26 cellular contexts compared by ENCODE assay signal in the genomic region with DNA sequence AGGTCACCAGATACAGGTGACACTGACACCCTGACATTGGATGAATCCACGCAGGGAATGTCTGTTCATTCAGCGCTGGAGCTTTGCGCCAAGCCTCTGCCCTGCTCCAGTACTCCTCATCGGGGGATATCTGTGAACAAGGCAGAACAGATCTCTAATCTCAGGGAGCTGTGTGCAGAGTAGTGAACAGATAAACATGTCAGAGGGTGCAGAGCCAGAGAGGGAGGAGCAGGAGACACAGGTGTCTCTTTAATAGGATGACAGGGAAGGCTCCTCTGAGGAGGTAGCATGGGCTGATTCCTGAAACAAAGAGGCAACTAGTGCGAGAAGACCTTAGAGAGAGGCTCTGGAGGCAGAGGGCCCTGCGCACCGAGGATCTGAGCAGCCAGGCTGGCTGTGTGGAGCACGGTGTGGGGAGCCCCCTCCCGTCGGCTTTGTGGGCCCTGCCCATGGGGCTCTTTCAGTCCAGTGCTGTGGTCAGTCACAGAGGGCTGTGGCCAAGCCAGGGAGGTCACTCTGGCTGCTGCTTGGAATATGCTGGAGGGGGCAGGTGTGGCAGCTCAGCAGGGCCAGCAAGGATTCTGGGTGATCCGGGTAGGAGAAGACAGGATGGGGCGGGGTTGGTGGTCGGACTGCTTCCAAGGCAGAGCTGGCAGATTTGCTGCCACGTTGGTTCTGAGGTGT. TPM values are rescaled to one million over a fixed set of nuclear protein-coding genes. Genes with fewer than 3 reads are reported as not detected.
DNase-seq lines count a peak whose midpoint lies in the region; ATAC-seq and FAIRE-seq lines count a peak whose summit lies in the region.
"Had no signal": no experiment of that assay in that cellular context is flagged by ENCODE, and none has a peak within 500 bp of the region (broad histone marks: within the 10 kb centered on the region; RNA-seq: fewer than 3 reads in every experiment).

No MANE protein-coding gene starts in this region.

- peak overlapping the region; percentile 58 for H3K27ac Mint-ChIP-seq in activated CD4-positive, alpha-beta T cell treated with anti-CD3 and anti-CD28 coated beads, Interleukin-2, amount 10 ng/mL, durations not matched to agents 7 days and 5 days
- H3K27ac Mint-ChIP-seq: activated naive CD4-positive, alpha-beta T cell treated with anti-CD3 and anti-CD28 coated beads, Interleukin-2, amount 10 ng/mL, durations not matched to agents 7 days and 5 days; activated T-helper 1 cell treated with anti-CD3 and anti-CD28 coated beads, Interleukin-12 subunit alpha, Interleukin-12 subunit beta, Interleukin-2, Interleukin-4 antibody, amounts not matched to agents 30 ng/mL and 10 ng/mL and 1 ng/mL, durations not matched to agents 14 hours and 24 hours and 36 hours; immature natural killer cell had no signal

- H3K4me1 Mint-ChIP-seq in activated CD4-positive, alpha-beta T cell treated with anti-CD3 and anti-CD28 coated beads, Interleukin-2, amount 10 ng/mL, durations not matched to agents 7 days and 5 days: no peaks in the 10 kb centered on the region
- H3K4me1 Mint-ChIP-seq: activated naive CD4-positive, alpha-beta T cell treated with anti-CD3 and anti-CD28 coated beads, Interleukin-2, amount 10 ng/mL, durations not matched to agents 7 days and 5 days; CD4-positive, CD25-positive, alpha-beta regulatory T cell; immature natural killer cell had no signal

- no peaks in the 10 kb centered on the region for H3K36me3 Mint-ChIP-seq in activated CD4-positive, alpha-beta T cell treated with anti-CD3 and anti-CD28 coated beads, Interleukin-2, amount 10 ng/mL, durations not matched to agents 7 days and 5 days (ENCODE audit: low read depth)
- H3K36me3 Mint-ChIP-seq: activated naive CD4-positive, alpha-beta T cell treated with anti-CD3 and anti-CD28 coated beads, Interleukin-2, amount 10 ng/mL, durations not matched to agents 7 days and 5 days had no signal

- H3K27me3 Mint-ChIP-seq in activated CD4-positive, alpha-beta T cell treated with anti-CD3 and anti-CD28 coated beads, Interleukin-2, amount 10 ng/mL, durations not matched to agents 7 days and 5 days: no peaks in the 10 kb centered on the region
- H3K27me3 Mint-ChIP-seq: activated naive CD4-positive, alpha-beta T cell treated with anti-CD3 and anti-CD28 coated beads, Interleukin-2, amount 10 ng/mL, durations not matched to agents 7 days and 5 days; CD4-positive, CD25-positive, alpha-beta regulatory T cell; naive thymus-derived CD8-positive, alpha-beta T cell had no signal

- CTCF ChIA-PET in activated CD4-positive, alpha-beta T cell treated with anti-CD3 and anti-CD28 coated beads, Interleukin-2, amount 10 ng/mL, durations not matched to agents 7 days and 5 days (lab: Charles Lee): no interaction called here

- FAIRE-seq in urothelium cell line (lab: Jason Lieb, UNC): no peak
- FAIRE-seq: pancreas had no signal

- H3K4me3 Mint-ChIP-seq in activated CD4-positive, alpha-beta T cell treated with anti-CD3 and anti-CD28 coated beads, Interleukin-2, amount 10 ng/mL, durations not matched to agents 7 days and 5 days: no peak overlapping the region
- H3K4me3 Mint-ChIP-seq: activated naive CD4-positive, alpha-beta T cell treated with anti-CD3 and anti-CD28 coated beads, Interleukin-2, amount 10 ng/mL, durations not matched to agents 7 days and 5 days; activated T-helper 1 cell treated with anti-CD3 and anti-CD28 coated beads, Interleukin-12 subunit alpha, Interleukin-12 subunit beta, Interleukin-2, Interleukin-4 antibody, amounts not matched to agents 30 ng/mL and 10 ng/mL and 1 ng/mL, durations not matched to agents 14 hours and 24 hours and 36 hours; CD4-positive, CD25-positive, alpha-beta regulatory T cell; immature natural killer cell had no signal

- no peaks in the 10 kb centered on the region for H3K9me3 Mint-ChIP-seq in activated CD4-positive, alpha-beta T cell treated with anti-CD3 and anti-CD28 coated beads, Interleukin-2, amount 10 ng/mL, durations not matched to agents 7 days and 5 days
- H3K9me3 Mint-ChIP-seq: activated naive CD4-positive, alpha-beta T cell treated with anti-CD3 and anti-CD28 coated beads, Interleukin-2, amount 10 ng/mL, durations not matched to agents 7 days and 5 days; activated T-helper 1 cell treated with anti-CD3 and anti-CD28 coated beads, Interleukin-12 subunit alpha, Interleukin-12 subunit beta, Interleukin-2, Interleukin-4 antibody, amounts not matched to agents 30 ng/mL and 10 ng/mL and 1 ng/mL, durations not matched to agents 14 hours and 24 hours and 36 hours; CD4-positive, CD25-positive, alpha-beta regulatory T cell; immature natural killer cell; naive thymus-derived CD8-positive, alpha-beta T cell had no signal

- DNase-seq in activated CD4-positive, alpha-beta T cell treated with anti-CD3 and anti-CD28 coated beads, Interleukin-2, amount 10 ng/mL, durations not matched to agents 7 days and 5 days: no peak
- no peak for DNase-seq in activated CD4-positive, alpha-beta T cell treated with anti-CD3 and anti-CD28 coated beads for 1 hour
- peak; percentile 61 for DNase-seq in cerebellum (ENCODE audit: low spot score)
- DNase-seq in myocyte (ENCODE audit: low read depth): peak; percentile 87
- DNase-seq in superior temporal gyrus (ENCODE audit: extremely low spot score): peak; percentile 66
- no peak for DNase-seq in kidney tubule cell (ENCODE audit: low spot score)
- DNase-seq in urothelium cell line (ENCODE audit: low spot score): no peak
- DNase-seq: activated CD4-positive, alpha-beta T cell treated with anti-CD3 and anti-CD28 coated beads, Interleukin-2, amount 50 U/mL, for 1 hour; activated naive CD4-positive, alpha-beta T cell treated with anti-CD3 and anti-CD28 coated beads, Interleukin-2, amount 10 ng/mL, durations not matched to agents 7 days and 5 days; CD4-positive, CD25-positive, alpha-beta regulatory T cell; dermis blood vessel endothelial cell; immature natural killer cell; left ventricle myocardium inferior; naive thymus-derived CD8-positive, alpha-beta T cell; NCI-H1092; NCI-H187; NCI-H2171 treated with DMSO at 0.1 percent for 48 hours; NCI-H524; NK-92 treated with Interleukin-12 subunit alpha and Interleukin-12 subunit beta, amount 100 ng/mL, for 24 hours; pancreas; PC-9; SHP77; spleen had no signal

- POLR2A ChIA-PET in activated CD4-positive, alpha-beta T cell treated with anti-CD3 and anti-CD28 coated beads, Interleukin-2, amount 10 ng/mL, durations not matched to agents 7 days and 5 days (lab: Charles Lee): no interaction called here

- ATAC-seq in GM19395 (IDR thresholded peaks at IDR 0.05; ENCODE audit: unreplicated experiment): no peak
- ATAC-seq: gastroesophageal sphincter; naive thymus-derived CD8-positive, alpha-beta T cell; pancreas had no signal

RNA-seq across cellular contexts. Expression of a gene that starts 55.6 kb away (rescaled TPM):
- total RNA-seq in activated CD4-positive, alpha-beta T cell treated with anti-CD3 and anti-CD28 coated beads, Interleukin-2, amount 10 ng/mL, durations not matched to agents 7 days and 5 days: 10 to 100 TPM in 1 of 2 experiments, 1 to 10 TPM in 1; 8.2 to 10.7 TPM
- total RNA-seq in cerebellum (12.8 TPM), myocyte (11.7 and 15.8 TPM in 2 replicates)
- polyA plus RNA-seq in myocyte (2012): 11.3 TPM

RNA-seq across cellular contexts. Expression of a gene that starts 55.6 kb away (rescaled TPM):
- 10 to 100 TPM; 26.8 to 33.7 TPM for total RNA-seq in activated CD4-positive, alpha-beta T cell treated with anti-CD3 and anti-CD28 coated beads, Interleukin-2, amount 10 ng/mL, durations not matched to agents 7 days and 5 days
- total RNA-seq in cerebellum (21.3 TPM), myocyte (50.2 and 55.5 TPM in 2 replicates)
- 47.7 TPM for polyA plus RNA-seq in myocyte (2012)

Comparison
In these comparisons a context has a peak if more than half of its experiments do, and no peak if none do; other contexts are left out.
1. DNase-seq: peak in cerebellum (single experiment), myocyte (single experiment) and superior temporal gyrus (single experiment); none in activated CD4-positive, alpha-beta T cell treated with anti-CD3 and anti-CD28 coated beads, Interleukin-2, amount 10 ng/mL, durations not matched to agents 7 days and 5 days (single experiment), activated CD4-positive, alpha-beta T cell treated with anti-CD3 and anti-CD28 coated beads for 1 hour (single experiment), kidney tubule cell (single experiment) and urothelium cell line (single experiment).